In the genomic region with DNA sequence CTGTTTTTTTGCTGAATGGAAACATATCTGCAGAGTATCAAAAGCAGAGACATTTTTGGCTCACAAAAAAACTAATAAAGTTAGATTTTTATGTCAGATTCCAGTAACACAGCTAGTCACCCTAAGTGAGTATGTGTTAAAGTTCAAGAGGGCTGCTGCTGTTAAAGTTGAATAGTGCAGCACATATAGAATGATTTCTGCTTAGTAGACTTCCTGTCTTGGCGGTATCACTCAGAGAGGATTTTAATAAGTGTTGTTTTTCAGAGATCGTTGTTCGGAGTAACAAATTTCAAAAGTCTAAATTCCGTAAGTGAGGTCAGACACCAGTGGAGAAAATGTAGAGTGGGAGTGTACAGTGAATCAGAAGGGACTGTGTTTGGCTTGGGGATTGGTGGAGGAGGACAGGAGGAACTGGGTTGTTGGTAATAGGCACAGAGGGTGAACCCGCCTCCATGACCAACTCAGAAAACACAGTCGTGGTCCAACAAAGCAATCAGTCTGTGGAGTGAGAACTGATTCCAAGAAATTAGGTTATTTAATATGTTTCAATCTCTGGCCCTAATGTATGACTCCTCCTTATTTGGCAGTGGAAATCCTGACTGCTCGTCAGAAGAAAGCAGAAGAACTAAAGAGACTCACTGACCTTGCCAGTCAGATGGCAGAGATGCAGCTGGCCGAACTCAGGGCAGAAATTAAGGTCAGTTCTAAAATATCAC, we compare ENCODE assay signal across 8 cellular contexts. TPM values are rescaled to one million over a fixed set of nuclear protein-coding genes. Genes with fewer than 3 reads are reported as not detected.
DNase-seq lines count a peak whose midpoint lies in the region; ATAC-seq and TF ChIP-seq lines count a peak whose summit lies in the region.

No MANE protein-coding gene starts in this region.

- peak; percentile 93 for ATAC-seq in Right ventricle myocardium inferior
- no peak for ATAC-seq in HG02623 (IDR thresholded peaks at IDR 0.05; ENCODE audit: unreplicated experiment)
- ATAC-seq in GM19467 (IDR thresholded peaks at IDR 0.05; ENCODE audit: unreplicated experiment): no peak

- no peaks in the 10 kb centered on the region for H4K20me1 ChIP-seq in neural progenitor cell (ENCODE audit: low read depth)

- H3K27me3 ChIP-seq in dorsolateral prefrontal cortex (no peaks in the 10 kb centered on the region), neural progenitor cell (no peaks in the 10 kb centered on the region)

- peaks cover 30% of the 10 kb centered on the region for H3K36me3 Mint-ChIP-seq in neural progenitor cell

- peaks cover 12% of the 10 kb centered on the region for H3K4me1 Mint-ChIP-seq in neural progenitor cell

- H3K4me3 ChIP-seq in dorsolateral prefrontal cortex: peak overlapping the region in 6 of 59 donors; percentile 2 to 36 (median 10)
- no peak overlapping the region for H3K4me3 ChIP-seq in neural progenitor cell

- H3K4me3 Mint-ChIP-seq in neural progenitor cell: no peak overlapping the region

- peak overlapping the region; percentile 8 for H3K27ac Mint-ChIP-seq in neural progenitor cell

- H3K9ac ChIP-seq in neural progenitor cell: no peak overlapping the region

- H3K4me1 ChIP-seq in neural progenitor cell: peaks cover 14% of the 10 kb centered on the region

- no peaks in the 10 kb centered on the region for H3K9me3 Mint-ChIP-seq in neural progenitor cell

- H3K36me3 ChIP-seq in neural progenitor cell: no peaks in the 10 kb centered on the region

- DNase-seq in Right ventricle myocardium inferior (ENCODE audit: missing footprints) (no peak), cardiac septum (ENCODE audit: low spot score) (no peak), dorsolateral prefrontal cortex (no peak), neural progenitor cell (ENCODE audit: low spot score) (no peak), globus pallidus (ENCODE audit: low spot score) (no peak), Kasumi-1 (lab: John Stamatoyannopoulos, UW) (no peak)

- H3F3A ChIP-seq in neural progenitor cell (ENCODE audit: low read depth): peaks cover 15% of the 10 kb centered on the region

- no peak overlapping the region for H3K4me2 ChIP-seq in neural progenitor cell

- peak in 1 of 56 donors; percentile 0 for TF ChIP-seq CTCF in dorsolateral prefrontal cortex (IDR thresholded peaks at IDR 0.05 in 54 of 56, conservative IDR thresholded peaks at IDR 0.05 in 2 of 56; ENCODE audit: low read depth in 1 of 56, partially characterized antibody in 56 of 56)
- TF ChIP-seq CTCF in neural progenitor cell (IDR thresholded peaks at IDR 0.05): no peak

- peak overlapping the region; percentile 40 to 99 (median 81) for H3K27ac ChIP-seq in dorsolateral prefrontal cortex
- no peak overlapping the region for H3K27ac ChIP-seq in neural progenitor cell

- no peaks in the 10 kb centered on the region for H3K9me3 ChIP-seq in neural progenitor cell (ENCODE audit: low read depth)

- intact Hi-C loops in Right ventricle myocardium inferior (cut with DNase I): no loop called here
- intact Hi-C loops in cardiac septum (cut with DNase I): no loop called here
- intact Hi-C loops in dorsolateral prefrontal cortex (cut with DNase I): no loop called here

- no peak overlapping the region for H2AFZ ChIP-seq in neural progenitor cell (replicated peaks)

- H3K27me3 Mint-ChIP-seq in neural progenitor cell (ENCODE audit: insufficient read depth, low read depth): no peaks in the 10 kb centered on the region

- H3K79me2 ChIP-seq in neural progenitor cell (ENCODE audit: low read depth): no peaks in the 10 kb centered on the region

RNA-seq across cellular contexts. Expression of a gene that starts 43.0 kb away (rescaled TPM):
- total RNA-seq in Right ventricle myocardium inferior (9.8 TPM), cardiac septum (10.8 TPM), dorsolateral prefrontal cortex (10 to 100 TPM in 101 of 120 experiments, 1 to 10 TPM in 19; 8.4 to 19.0 (median 12.2) TPM), neural progenitor cell (ENCODE audit: low replicate concordance) (9.5 and 15.0 TPM in 2 replicates)

RNA-seq across cellular contexts. Expression of a gene that starts 59.1 kb away (rescaled TPM):
- total RNA-seq in Right ventricle myocardium inferior (1.5 TPM), cardiac septum (0.94 TPM), dorsolateral prefrontal cortex (1 to 10 TPM; 1.7 to 6.1 (median 3.1) TPM), neural progenitor cell (ENCODE audit: low replicate concordance) (46.4 and 83.8 TPM in 2 replicates)
